8 cellular contexts compared by ENCODE assay signal in the genomic region with DNA sequence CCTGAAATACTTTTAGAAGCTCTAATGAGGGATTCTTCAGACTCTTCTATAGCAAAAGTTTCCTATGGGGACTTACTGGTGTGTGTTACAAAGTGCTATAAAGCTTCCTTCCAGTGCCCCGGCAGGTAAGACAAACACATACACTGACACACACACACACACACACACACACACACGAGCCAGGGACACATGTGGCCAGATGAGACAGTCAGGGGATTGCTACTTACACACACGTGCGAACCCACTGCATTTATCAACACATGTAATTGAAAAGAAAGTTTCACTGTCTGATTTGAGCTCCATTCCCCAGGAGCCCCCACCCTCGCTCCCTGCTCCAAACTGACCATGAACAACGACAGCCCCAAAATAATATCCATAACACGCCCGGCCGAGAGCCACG.
A peak's percentile ranks its signal among the peaks of the same experiment; 100 is the strongest.
DNase-seq lines count a peak whose midpoint lies in the region; ATAC-seq and TF ChIP-seq lines count a peak whose summit lies in the region.

No MANE protein-coding gene starts in this region.

- H3K9me3 Mint-ChIP-seq in stimulated activated naive B cell treated with anti-CD40 and anti-IgM and Interleukin-4, amounts not matched to agents 10 μg/mL and 1 μg/mL and 100 μg/mL, for 72 hours, result no peaks in the 10 kb centered on the region
- no peaks in the 10 kb centered on the region for H3K9me3 Mint-ChIP-seq in activated T-helper 2 cell treated with anti-CD3 and anti-CD28 coated beads, Interferon-gamma antibody, Interleukin-2, Interleukin-4, amounts not matched to agents 10 μg/mL and 5 μg/mL and 100 μg/mL, durations not matched to agents 14 hours and 24 hours and 36 hours

- no peaks in the 10 kb centered on the region for H3K36me3 Mint-ChIP-seq in stimulated activated naive B cell treated with anti-CD40 and anti-IgM and Interleukin-4, amounts not matched to agents 10 μg/mL and 1 μg/mL and 100 μg/mL, for 72 hours
- no peaks in the 10 kb centered on the region for H3K36me3 Mint-ChIP-seq in activated T-helper 2 cell treated with anti-CD3 and anti-CD28 coated beads, Interferon-gamma antibody, Interleukin-2, Interleukin-4, amounts not matched to agents 10 μg/mL and 5 μg/mL and 100 μg/mL, durations not matched to agents 14 hours and 24 hours and 36 hours (ENCODE audit: low read depth)

- H3K9me3 ChIP-seq in HEK293 (ENCODE audit: control insufficient read depth, insufficient read depth, low read depth, low read length) (no peaks in the 10 kb centered on the region), testis (no peaks in the 10 kb centered on the region)

- peak overlapping the region; percentile 71 to 80 for H3K4me3 Mint-ChIP-seq in stimulated activated naive B cell treated with anti-CD40 and anti-IgM and Interleukin-4, amounts not matched to agents 10 μg/mL and 1 μg/mL and 100 μg/mL, for 72 hours
- H3K4me3 Mint-ChIP-seq in activated T-helper 2 cell treated with anti-CD3 and anti-CD28 coated beads, Interferon-gamma antibody, Interleukin-2, Interleukin-4, amounts not matched to agents 10 μg/mL and 5 μg/mL and 100 μg/mL, durations not matched to agents 14 hours and 24 hours and 36 hours (ENCODE audit: low read depth), result no peak overlapping the region

- TF ChIP-seq POLR2A in testis (IDR thresholded peaks at IDR 0.05), result no peak

- in situ Hi-C loops in astrocyte of the spinal cord (cut with HindIII; ENCODE audit: low sequenced_read_pairs), result no loop called here

- peaks cover 41 to 46% of the 10 kb centered on the region in 2 donors for H3K27me3 Mint-ChIP-seq in stimulated activated naive B cell treated with anti-CD40 and anti-IgM and Interleukin-4, amounts not matched to agents 10 μg/mL and 1 μg/mL and 100 μg/mL, for 72 hours
- H3K27me3 Mint-ChIP-seq in activated T-helper 2 cell treated with anti-CD3 and anti-CD28 coated beads, Interferon-gamma antibody, Interleukin-2, Interleukin-4, amounts not matched to agents 10 μg/mL and 5 μg/mL and 100 μg/mL, durations not matched to agents 14 hours and 24 hours and 36 hours (ENCODE audit: low read depth), result peaks cover 20% of the 10 kb centered on the region

- CTCF ChIA-PET in HEK293 (lab: Yijun Ruan, JAX), result interaction anchor here (0.7 kb wide), 1 partner anchor 65 kb away, joined by 3 read pairs; no protein-coding TSS in a partner anchor

- intact Hi-C loops in activated T-helper 2 cell treated with anti-CD3 and anti-CD28 coated beads, Interferon-gamma antibody, Interleukin-2, Interleukin-4, amounts not matched to agents 10 μg/mL and 5 μg/mL and 100 μg/mL, durations not matched to agents 14 hours and 24 hours and 36 hours (cut with micrococcal nuclease), result no loop called here
- intact Hi-C loops in testis (cut with DNase I; ENCODE audit: low total_unique reads), result no loop called here

- H3K27ac ChIP-seq in HEK293 (ENCODE audit: extremely low read depth, low read depth, low read length), result no peak overlapping the region
- H3K27ac ChIP-seq in testis, result no peak overlapping the region

- H3K27me3 ChIP-seq in testis, result no peaks in the 10 kb centered on the region

- TF ChIP-seq CTCF in HEK293 (tag by site-specific recombination; IDR thresholded peaks at IDR 0.05) (no peak), astrocyte of the spinal cord (IDR thresholded peaks at IDR 0.05; ENCODE audit: low read depth, low read length) (no peak), testis (IDR thresholded peaks at IDR 0.05) (no peak)

- H3K4me1 ChIP-seq in HEK293 (ENCODE audit: control insufficient read depth, insufficient read depth, low read length), result no peaks in the 10 kb centered on the region; the same call in 1 of the 2 replicates
- H3K4me1 ChIP-seq in testis, result peaks cover 14% of the 10 kb centered on the region

- H3K36me3 ChIP-seq in HEK293 (ENCODE audit: control insufficient read depth in 2 of 2, insufficient read depth in 1 of 2, low read length in 2 of 2), result no peaks in the 10 kb centered on the region
- H3K36me3 ChIP-seq in testis (ENCODE audit: low read depth, missing control alignments), result no peaks in the 10 kb centered on the region

- no peak for ATAC-seq in stimulated activated naive B cell treated with anti-CD40 and anti-IgM and Interleukin-4, amounts not matched to agents 10 μg/mL and 1 μg/mL and 100 μg/mL, for 72 hours (replicated peaks)
- ATAC-seq in HG03280 (IDR thresholded peaks at IDR 0.05; ENCODE audit: unreplicated experiment) (no peak), HG03571 (IDR thresholded peaks at IDR 0.05; ENCODE audit: unreplicated experiment) (no peak)

- peaks cover 13 to 38% of the 10 kb centered on the region in 2 donors for H3K4me1 Mint-ChIP-seq in stimulated activated naive B cell treated with anti-CD40 and anti-IgM and Interleukin-4, amounts not matched to agents 10 μg/mL and 1 μg/mL and 100 μg/mL, for 72 hours
- peaks cover 5% of the 10 kb centered on the region for H3K4me1 Mint-ChIP-seq in activated T-helper 2 cell treated with anti-CD3 and anti-CD28 coated beads, Interferon-gamma antibody, Interleukin-2, Interleukin-4, amounts not matched to agents 10 μg/mL and 5 μg/mL and 100 μg/mL, durations not matched to agents 14 hours and 24 hours and 36 hours (ENCODE audit: low read depth)

- POLR2A ChIA-PET in HEK293 (lab: Yijun Ruan, JAX), result interaction anchor here (0.9 to 1.5 kb wide), 2 partner anchors 11 to 22 kb away, joined by 3 to 8 read pairs; no protein-coding TSS in a partner anchor

- WGBS in testis, 2 donors, result 55 to 69% methylated on average over 9 to 10 of the region's 10 CpGs

- H3K27ac Mint-ChIP-seq in stimulated activated naive B cell treated with anti-CD40 and anti-IgM and Interleukin-4, amounts not matched to agents 10 μg/mL and 1 μg/mL and 100 μg/mL, for 72 hours, result no peak overlapping the region
- no peak overlapping the region for H3K27ac Mint-ChIP-seq in activated T-helper 2 cell treated with anti-CD3 and anti-CD28 coated beads, Interferon-gamma antibody, Interleukin-2, Interleukin-4, amounts not matched to agents 10 μg/mL and 5 μg/mL and 100 μg/mL, durations not matched to agents 14 hours and 24 hours and 36 hours

- DNase-seq in astrocyte of the spinal cord (ENCODE audit: low read depth, low spot score) (no peak), kidney tubule cell (ENCODE audit: low spot score) (peak; percentile 20), testis (no peak)
- DNase-seq in stimulated activated naive B cell treated with anti-CD40 and anti-IgM and Interleukin-4, amounts not matched to agents 10 μg/mL and 1 μg/mL and 100 μg/mL, for 72 hours, result no peak
- DNase-seq in activated T-helper 2 cell treated with anti-CD3 and anti-CD28 coated beads, Interferon-gamma antibody, Interleukin-2, Interleukin-4, amounts not matched to agents 10 μg/mL and 5 μg/mL and 100 μg/mL, durations not matched to agents 14 hours and 24 hours and 36 hours (ENCODE audit: low spot score), result no peak

- H3K4me3 ChIP-seq in HEK293 (ENCODE audit: low read depth, low read length) (peak overlapping the region; percentile 28), astrocyte of the spinal cord (ENCODE audit: low read depth, low read length) (peak overlapping the region; percentile 54), testis (peak overlapping the region in 1 of 2 donors; percentile 32)

TF ChIP-seq in HEK293, 187 proteins besides CTCF, POLR2A, EP300 and RAD21:
- TF ChIP-seq ZBTB7A (tag by site-specific recombination; IDR thresholded peaks at IDR 0.05; ENCODE audit: low read depth) (no peak), ZNF121 (tag by site-specific recombination; IDR thresholded peaks at IDR 0.05) (no peak), ZNF664 (tag by site-specific recombination; IDR thresholded peaks at IDR 0.05) (no peak), ZNF785 (tag by site-specific recombination; IDR thresholded peaks at IDR 0.05) (no peak), ZNF626 (tag by site-specific recombination; IDR thresholded peaks at IDR 0.05) (no peak), ZNF558 (tag by site-specific recombination; IDR thresholded peaks at IDR 0.05) (no peak)
- TF ChIP-seq, protein P1, sequence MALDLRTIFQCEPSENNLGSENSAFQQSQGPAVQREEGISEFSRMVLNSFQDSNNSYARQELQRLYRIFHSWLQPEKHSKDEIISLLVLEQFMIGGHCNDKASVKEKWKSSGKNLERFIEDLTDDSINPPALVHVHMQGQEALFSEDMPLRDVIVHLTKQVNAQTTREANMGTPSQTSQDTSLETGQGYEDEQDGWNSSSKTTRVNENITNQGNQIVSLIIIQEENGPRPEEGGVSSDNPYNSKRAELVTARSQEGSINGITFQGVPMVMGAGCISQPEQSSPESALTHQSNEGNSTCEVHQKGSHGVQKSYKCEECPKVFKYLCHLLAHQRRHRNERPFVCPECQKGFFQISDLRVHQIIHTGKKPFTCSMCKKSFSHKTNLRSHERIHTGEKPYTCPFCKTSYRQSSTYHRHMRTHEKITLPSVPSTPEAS (tag by site-specific recombination; IDR thresholded peaks at IDR 0.05), result peak; percentile 7
